In the genomic region with DNA sequence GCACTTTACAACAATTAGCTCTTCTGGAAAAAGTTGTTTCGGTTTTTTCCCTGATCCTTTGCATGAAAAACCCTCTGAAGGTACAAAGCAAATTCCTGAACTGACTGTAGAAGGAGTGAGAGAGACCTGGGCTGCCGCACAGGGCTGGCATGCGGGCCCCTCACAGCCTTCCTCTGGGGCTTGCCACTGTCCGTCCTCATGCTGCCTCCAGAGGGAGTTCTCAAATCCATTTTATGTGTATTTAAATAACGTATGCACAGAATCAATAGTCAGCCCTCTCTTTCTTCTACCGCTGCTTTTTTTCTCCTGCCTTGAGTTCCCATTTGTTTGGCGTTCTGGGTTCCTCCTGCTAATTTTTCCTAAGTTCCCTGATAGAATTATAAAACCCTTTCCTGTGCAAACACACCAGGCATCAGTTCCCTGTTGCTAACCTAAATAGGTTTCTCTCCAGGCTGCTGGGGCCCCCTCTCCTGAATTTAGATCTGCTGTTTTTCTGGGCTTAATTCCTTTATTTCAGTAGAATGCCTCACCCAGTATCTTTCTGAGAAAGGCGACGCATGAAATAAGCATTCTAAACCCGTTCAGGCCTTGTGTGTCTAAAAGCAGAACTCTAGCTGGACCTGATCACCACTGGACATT, we compare ENCODE assay signal across 14 cellular contexts. TPM values are rescaled to one million over a fixed set of nuclear protein-coding genes. Genes with fewer than 3 reads are reported as not detected.
DNase-seq lines count a peak whose midpoint lies in the region; TF ChIP-seq lines count a peak whose summit lies in the region.
"Had no signal": no experiment of that assay in that cellular context is flagged by ENCODE, and none has a peak within 500 bp of the region (broad histone marks: within the 10 kb centered on the region; RNA-seq: fewer than 3 reads in every experiment).

No MANE protein-coding gene starts in this region.

- in situ Hi-C loops in GM13977 (cut with MboI; ENCODE audit: low pct_unique_long_range_greater_than_20kb, low sequenced_read_pairs, unreplicated experiment) = no loop called here

- H3K4me1 Mint-ChIP-seq in neural crest cell = peaks cover 43% of the 10 kb centered on the region
- H3K4me1 Mint-ChIP-seq: activated naive CD4-positive, alpha-beta T cell treated with anti-CD3 and anti-CD28 coated beads, Interleukin-2, amount 10 ng/mL, durations not matched to agents 7 days and 5 days; naive B cell had no signal

- H3K36me3 Mint-ChIP-seq in neural crest cell (ENCODE audit: low read depth) = peaks cover 11% of the 10 kb centered on the region
- H3K36me3 Mint-ChIP-seq: activated CD4-positive, alpha-beta memory T cell treated with anti-CD3 and anti-CD28 coated beads for 36 hours; activated naive CD4-positive, alpha-beta T cell treated with anti-CD3 and anti-CD28 coated beads, Interleukin-2, amount 10 ng/mL, durations not matched to agents 7 days and 5 days; naive B cell had no signal

- peak overlapping the region; percentile 44 for H3K27ac Mint-ChIP-seq in neural crest cell (ENCODE audit: unreplicated experiment)
- H3K27ac Mint-ChIP-seq: activated CD4-positive, alpha-beta memory T cell treated with anti-CD3 and anti-CD28 coated beads for 36 hours; activated naive CD4-positive, alpha-beta T cell treated with anti-CD3 and anti-CD28 coated beads, Interleukin-2, amount 10 ng/mL, durations not matched to agents 7 days and 5 days; naive B cell had no signal

- TF ChIP-seq CTCF in GM13977 (IDR thresholded peaks at IDR 0.05; ENCODE audit: extremely low read depth, insufficient read depth, missing control alignments) (peak; percentile 19), neural crest cell (conservative IDR thresholded peaks at IDR 0.05) (peak; percentile 52)

- DNase-seq in GM13977 (ENCODE audit: low spot score) (no peak), NAMALWA (ENCODE audit: low spot score) (peak; percentile 11), dermis blood vessel endothelial cell (peak; percentile 6), neural crest cell (ENCODE audit: low read depth, low spot score) (no peak), cerebellar nuclear complex (lab: John Stamatoyannopoulos, UW) (no peak), AG20443 (ENCODE audit: low spot score) (no peak)
- DNase-seq in activated CD8-positive, alpha-beta memory T cell treated with anti-CD3 and anti-CD28 coated beads, Interleukin-2, amount 50 U/mL, for 48 hours = no peak
- DNase-seq: activated CD4-positive, alpha-beta memory T cell treated with anti-CD3 and anti-CD28 coated beads for 36 hours; activated naive CD4-positive, alpha-beta T cell treated with anti-CD3 and anti-CD28 coated beads, Interleukin-2, amount 10 ng/mL, durations not matched to agents 7 days and 5 days; DMS 273 treated with DMSO at 0.1 percent for 48 hours; islet precursor cell; naive B cell; small intestine; transverse colon had no signal

- no peaks in the 10 kb centered on the region for H3K27me3 Mint-ChIP-seq in neural crest cell (ENCODE audit: low read depth)

- H3K4me3 Mint-ChIP-seq in neural crest cell = peak overlapping the region; percentile 52
- H3K4me3 Mint-ChIP-seq: activated CD4-positive, alpha-beta memory T cell treated with anti-CD3 and anti-CD28 coated beads for 36 hours; activated naive CD4-positive, alpha-beta T cell treated with anti-CD3 and anti-CD28 coated beads, Interleukin-2, amount 10 ng/mL, durations not matched to agents 7 days and 5 days; naive B cell had no signal

- no peaks in the 10 kb centered on the region for H3K9me3 Mint-ChIP-seq in neural crest cell
- H3K9me3 Mint-ChIP-seq: activated CD4-positive, alpha-beta memory T cell treated with anti-CD3 and anti-CD28 coated beads for 36 hours; activated naive CD4-positive, alpha-beta T cell treated with anti-CD3 and anti-CD28 coated beads, Interleukin-2, amount 10 ng/mL, durations not matched to agents 7 days and 5 days had no signal

RNA-seq across cellular contexts. Expression of a gene that starts 52.4 kb away (rescaled TPM):
- total RNA-seq in dermis blood vessel endothelial cell = under 0.01 TPM in 1 of 2 replicates, not detected in the other
- 36.5 and 40.4 TPM in 2 replicates for total RNA-seq in neural crest cell
- total RNA-seq: activated CD4-positive, alpha-beta memory T cell treated with anti-CD3 and anti-CD28 coated beads for 36 hours; transverse colon had no signal

Comparison
In these comparisons a context has a peak if more than half of its experiments do, and no peak if none do; other contexts are left out.
1. DNase-seq: peak in NAMALWA (single experiment) and dermis blood vessel endothelial cell (single experiment); none in GM13977 (single experiment), neural crest cell (single experiment), cerebellar nuclear complex (0 of 2), activated CD8-positive, alpha-beta memory T cell treated with anti-CD3 and anti-CD28 coated beads, Interleukin-2, amount 50 U/mL, for 48 hours (single experiment) and AG20443 (single experiment).
2. RNA of a gene that starts 52.4 kb away (total RNA-seq): 36.5 to 40.4 TPM in neural crest cell; under 0.01 TPM in dermis blood vessel endothelial cell; every median in the first group is over 10 times any median in the second.